Comparison of ENCODE assay signal across 24 cellular contexts in genomic region chr4:182616476-182616875, GRCh38.
"Had no signal": no experiment of that assay in that cellular context is flagged by ENCODE, and none has a peak within 500 bp of the region (broad histone marks: within the 10 kb centered on the region; RNA-seq: fewer than 3 reads in every experiment).

No MANE protein-coding gene starts in this region.

- H3K36me3 Mint-ChIP-seq: stimulated activated effector memory CD8-positive, alpha-beta T cell treated with anti-CD3 and anti-CD28 coated beads, Interleukin-12 subunit alpha, Interleukin-12 subunit beta, amount 100 ng/mL, for 72 hours; stimulated activated memory B cell treated with anti-CD40 and anti-IgM and Interleukin-4, amounts not matched to agents 10 μg/mL and 1 μg/mL and 100 μg/mL, for 72 hours; stimulated activated naive B cell treated with anti-CD40 and anti-IgM and Interleukin-4, amounts not matched to agents 10 μg/mL and 1 μg/mL and 100 μg/mL, for 72 hours; type B pancreatic cell had no signal

- H3K27ac Mint-ChIP-seq: stimulated activated effector memory CD8-positive, alpha-beta T cell treated with anti-CD3 and anti-CD28 coated beads, Interleukin-12 subunit alpha, Interleukin-12 subunit beta, amount 100 ng/mL, for 72 hours; stimulated activated memory B cell treated with anti-CD40 and anti-IgM and Interleukin-4, amounts not matched to agents 10 μg/mL and 1 μg/mL and 100 μg/mL, for 72 hours; stimulated activated naive B cell treated with anti-CD40 and anti-IgM and Interleukin-4, amounts not matched to agents 10 μg/mL and 1 μg/mL and 100 μg/mL, for 72 hours; stimulated activated naive CD8-positive, alpha-beta T cell treated with anti-CD3 and anti-CD28 coated beads, Interleukin-15, amount 100 ng/mL, for 72 hours; stimulated activated naive CD8-positive, alpha-beta T cell treated with anti-CD3 and anti-CD28 coated beads, Interleukin-15, Interleukin-2, amounts not matched to agents 100 ng/mL and 50 ng/mL, for 24 hours; type B pancreatic cell had no signal

- H3K27me3 Mint-ChIP-seq: stimulated activated memory B cell treated with anti-CD40 and anti-IgM and Interleukin-4, amounts not matched to agents 10 μg/mL and 1 μg/mL and 100 μg/mL, for 72 hours; type B pancreatic cell had no signal

- ATAC-seq: stimulated activated effector memory CD8-positive, alpha-beta T cell treated with anti-CD3 and anti-CD28 coated beads, Interleukin-12 subunit alpha, Interleukin-12 subunit beta, amount 100 ng/mL, for 72 hours; stimulated activated naive B cell treated with anti-CD40 and anti-IgM and Interleukin-4, amounts not matched to agents 10 μg/mL and 1 μg/mL and 100 μg/mL, for 72 hours; stimulated activated naive CD8-positive, alpha-beta T cell treated with anti-CD3 and anti-CD28 coated beads, Interleukin-15, amount 100 ng/mL, for 72 hours; stimulated activated naive CD8-positive, alpha-beta T cell treated with anti-CD3 and anti-CD28 coated beads, Interleukin-15, Interleukin-2, amounts not matched to agents 100 U/mL and 50 U/mL, for 24 hours; upper lobe of right lung had no signal

- H3K4me3 Mint-ChIP-seq: stimulated activated effector memory CD8-positive, alpha-beta T cell treated with anti-CD3 and anti-CD28 coated beads, Interleukin-12 subunit alpha, Interleukin-12 subunit beta, amount 100 ng/mL, for 72 hours; stimulated activated memory B cell treated with anti-CD40 and anti-IgM and Interleukin-4, amounts not matched to agents 10 μg/mL and 1 μg/mL and 100 μg/mL, for 72 hours; stimulated activated naive B cell treated with anti-CD40 and anti-IgM and Interleukin-4, amounts not matched to agents 10 μg/mL and 1 μg/mL and 100 μg/mL, for 72 hours; stimulated activated naive CD8-positive, alpha-beta T cell treated with anti-CD3 and anti-CD28 coated beads, Interleukin-15, amount 100 ng/mL, for 72 hours; stimulated activated naive CD8-positive, alpha-beta T cell treated with anti-CD3 and anti-CD28 coated beads, Interleukin-15, Interleukin-2, amounts not matched to agents 100 ng/mL and 50 ng/mL, for 24 hours; type B pancreatic cell had no signal

- DNase-seq: stimulated activated CD4-positive, alpha-beta T cell treated with anti-CD3 and anti-CD28 coated beads, Interleukin-2, amount 100 ng/mL, for 48 hours; stimulated activated CD4-positive, alpha-beta T cell treated with anti-CD3 and anti-CD28 coated beads, Interleukin-4, amount 100 ng/mL, for 1 hour; stimulated activated CD4-positive, alpha-beta T cell treated with anti-CD3 and anti-CD28 coated beads, Interleukin-4, amount 100 ng/mL, for 24 hours; stimulated activated CD4-positive, alpha-beta T cell treated with anti-CD3 and anti-CD28 coated beads, Interleukin-4, amount 100 ng/mL, for 4 hours; stimulated activated CD8-positive, alpha-beta memory T cell treated with anti-CD3 and anti-CD28 coated beads, Interleukin-4, amount 100 ng/mL, for 48 hours; stimulated activated naive B cell treated with anti-CD40 and anti-IgM and Interleukin-4, amounts not matched to agents 10 μg/mL and 1 μg/mL and 100 μg/mL, for 72 hours; stimulated activated naive CD4-positive, alpha-beta T cell; stimulated activated naive CD4-positive, alpha-beta T cell treated with Interleukin-2 at 50 U/mL for 16 hours; stimulated activated naive CD8-positive, alpha-beta T cell treated with anti-CD3 and anti-CD28 coated beads, Interleukin-15, amount 100 ng/mL, for 72 hours; stimulated activated naive CD8-positive, alpha-beta T cell treated with anti-CD3 and anti-CD28 coated beads, Interleukin-15, Interleukin-2, amounts not matched to agents 100 U/mL and 50 U/mL, for 24 hours; stomach; substantia nigra; testis; thyroid gland; tibial artery; transverse colon; trophoblast cell; upper lobe of left lung; upper lobe of right lung; uterus had no signal

- H3K9me3 Mint-ChIP-seq: stimulated activated effector memory CD8-positive, alpha-beta T cell treated with anti-CD3 and anti-CD28 coated beads, Interleukin-12 subunit alpha, Interleukin-12 subunit beta, amount 100 ng/mL, for 72 hours; stimulated activated memory B cell treated with anti-CD40 and anti-IgM and Interleukin-4, amounts not matched to agents 10 μg/mL and 1 μg/mL and 100 μg/mL, for 72 hours; stimulated activated naive B cell treated with anti-CD40 and anti-IgM and Interleukin-4, amounts not matched to agents 10 μg/mL and 1 μg/mL and 100 μg/mL, for 72 hours; stimulated activated naive CD8-positive, alpha-beta T cell treated with anti-CD3 and anti-CD28 coated beads, Interleukin-15, amount 100 ng/mL, for 72 hours; stimulated activated naive CD8-positive, alpha-beta T cell treated with anti-CD3 and anti-CD28 coated beads, Interleukin-15, Interleukin-2, amounts not matched to agents 100 ng/mL and 50 ng/mL, for 24 hours; type B pancreatic cell had no signal

- H3K4me1 Mint-ChIP-seq: stimulated activated effector memory CD8-positive, alpha-beta T cell treated with anti-CD3 and anti-CD28 coated beads, Interleukin-12 subunit alpha, Interleukin-12 subunit beta, amount 100 ng/mL, for 72 hours; stimulated activated memory B cell treated with anti-CD40 and anti-IgM and Interleukin-4, amounts not matched to agents 10 μg/mL and 1 μg/mL and 100 μg/mL, for 72 hours; stimulated activated naive B cell treated with anti-CD40 and anti-IgM and Interleukin-4, amounts not matched to agents 10 μg/mL and 1 μg/mL and 100 μg/mL, for 72 hours; stimulated activated naive CD8-positive, alpha-beta T cell treated with anti-CD3 and anti-CD28 coated beads, Interleukin-15, amount 100 ng/mL, for 72 hours had no signal
